Comparison of ENCODE assay signal across 8 cellular contexts in genomic region chr3:172512363-172512762, GRCh38. TPM values are rescaled to one million over a fixed set of nuclear protein-coding genes. Genes with fewer than 3 reads are reported as not detected.
DNase-seq lines count a peak whose midpoint lies in the region; ATAC-seq and TF ChIP-seq lines count a peak whose summit lies in the region.

No MANE protein-coding gene starts in this region.

- no peaks in the 10 kb centered on the region for H3K27me3 ChIP-seq in heart right ventricle

- H3K36me3 ChIP-seq in heart right ventricle: peaks cover 0 to 79% (median 14%) of the 10 kb centered on the region in 9 donors

- no peak for TF ChIP-seq CTCF in heart right ventricle (IDR thresholded peaks at IDR 0.05)

- H3K4me1 Mint-ChIP-seq in activated CD4-positive, alpha-beta memory T cell treated with anti-CD3 and anti-CD28 coated beads, Interleukin-2, amount 10 ng/mL, durations not matched to agents 7 days and 5 days: peaks cover 83% of the 10 kb centered on the region

- peak overlapping the region in 1 of 10 donors; percentile 0 for H3K4me3 ChIP-seq in heart right ventricle

- H3K27ac ChIP-seq in heart right ventricle: peak overlapping the region in 8 of 10 donors; percentile 39 to 90 (median 68)

- no peaks in the 10 kb centered on the region for H3K9me3 Mint-ChIP-seq in activated CD4-positive, alpha-beta memory T cell treated with anti-CD3 and anti-CD28 coated beads, Interleukin-2, amount 10 ng/mL, durations not matched to agents 7 days and 5 days

- peak overlapping the region; percentile 87 for H3K27ac Mint-ChIP-seq in activated CD4-positive, alpha-beta memory T cell treated with anti-CD3 and anti-CD28 coated beads, Interleukin-2, amount 10 ng/mL, durations not matched to agents 7 days and 5 days

- H3K27me3 Mint-ChIP-seq in activated CD4-positive, alpha-beta memory T cell treated with anti-CD3 and anti-CD28 coated beads, Interleukin-2, amount 10 ng/mL, durations not matched to agents 7 days and 5 days: no peaks in the 10 kb centered on the region

- intact Hi-C loops in heart right ventricle (cut with DNase I): loop anchor here in 2 of 10 donors (10.0 kb wide), 1 partner anchor 72 kb away; no protein-coding TSS in a partner anchor

- WGBS in heart right ventricle, 2 donors: 36 to 42% methylated on average over 4 of the region's 4 CpGs

- CTCF ChIA-PET in activated CD4-positive, alpha-beta memory T cell treated with anti-CD3 and anti-CD28 coated beads, Interleukin-2, amount 10 ng/mL, durations not matched to agents 7 days and 5 days (lab: Charles Lee): interaction anchor here (1.2 to 7.6 kb wide), 4 partner anchors 15 to 82 kb away, joined by 3 to 98 read pairs (median 8); no protein-coding TSS in a partner anchor

- peak; percentile 9 to 50 for DNase-seq in activated CD8-positive, alpha-beta memory T cell treated with anti-CD3 and anti-CD28 coated beads for 4 hours (ENCODE audit: low read depth in 2 of 2)
- DNase-seq in activated CD8-positive, alpha-beta memory T cell treated with anti-CD3 and anti-CD28 coated beads for 24 hours: no peak
- peak; percentile 79 for DNase-seq in activated CD4-positive, alpha-beta memory T cell treated with anti-CD3 and anti-CD28 coated beads, Interleukin-2, amount 10 ng/mL, durations not matched to agents 7 days and 5 days
- peak; percentile 56 to 62 for DNase-seq in heart right ventricle
- peak; percentile 69 to 70 for DNase-seq in stimulated activated CD8-positive, alpha-beta memory T cell treated with anti-CD3 and anti-CD28 coated beads, Interleukin-15, amount 100 ng/mL, for 48 hours (ENCODE audit: low read depth in 2 of 2)
- no peak for DNase-seq in epidermal melanocyte (ENCODE audit: insufficient read length, low spot score)
- DNase-seq in NCI-H748 (lab: John Stamatoyannopoulos, UW; ENCODE audit: unreplicated experiment): no peak

- POLR2A ChIA-PET in activated CD4-positive, alpha-beta memory T cell treated with anti-CD3 and anti-CD28 coated beads, Interleukin-2, amount 10 ng/mL, durations not matched to agents 7 days and 5 days (lab: Charles Lee): interaction anchor here (0.6 to 5.3 kb wide), 8 partner anchors 10 to 82 kb away, joined by 3 to 61 read pairs (median 4); partner anchors contain the start of gene TNFSF10

- peaks cover 9 to 73% (median 43%) of the 10 kb centered on the region in 9 donors for H3K4me1 ChIP-seq in heart right ventricle

- ATAC-seq in HG03457 (IDR thresholded peaks at IDR 0.05; ENCODE audit: unreplicated experiment): peak; percentile 53
- ATAC-seq in heart right ventricle: peak in 7 of 8 donors; percentile 52 to 72 (median 62)

- H3K9me3 ChIP-seq in heart right ventricle: no peaks in the 10 kb centered on the region

- peak overlapping the region; percentile 52 for H3K4me3 Mint-ChIP-seq in activated CD4-positive, alpha-beta memory T cell treated with anti-CD3 and anti-CD28 coated beads, Interleukin-2, amount 10 ng/mL, durations not matched to agents 7 days and 5 days

- peaks cover 98% of the 10 kb centered on the region for H3K36me3 Mint-ChIP-seq in activated CD4-positive, alpha-beta memory T cell treated with anti-CD3 and anti-CD28 coated beads, Interleukin-2, amount 10 ng/mL, durations not matched to agents 7 days and 5 days (ENCODE audit: low read depth)

RNA-seq across cellular contexts. Expression of gene TNFSF10, which starts 10.9 kb away (rescaled TPM):
- 100 to 1,000 TPM; 118 to 119 TPM for total RNA-seq in activated CD4-positive, alpha-beta memory T cell treated with anti-CD3 and anti-CD28 coated beads, Interleukin-2, amount 10 ng/mL, durations not matched to agents 7 days and 5 days
- 10 to 100 TPM in 9 of 10 donors, 1 to 10 TPM in 1; 4.7 to 51.5 (median 18.9) TPM for total RNA-seq in heart right ventricle
- polyA plus RNA-seq in heart right ventricle: 10 to 100 TPM; 17.2 to 17.9 TPM

Comparison
In these comparisons a context has a peak if more than half of its experiments do, and no peak if none do; other contexts are left out.
1. DNase-seq: peak in activated CD8-positive, alpha-beta memory T cell treated with anti-CD3 and anti-CD28 coated beads for 4 hours (2 of 2), activated CD4-positive, alpha-beta memory T cell treated with anti-CD3 and anti-CD28 coated beads, Interleukin-2, amount 10 ng/mL, durations not matched to agents 7 days and 5 days (single experiment), heart right ventricle (2 of 2) and stimulated activated CD8-positive, alpha-beta memory T cell treated with anti-CD3 and anti-CD28 coated beads, Interleukin-15, amount 100 ng/mL, for 48 hours (2 of 2); none in activated CD8-positive, alpha-beta memory T cell treated with anti-CD3 and anti-CD28 coated beads for 24 hours (single experiment), epidermal melanocyte (single experiment) and NCI-H748 (single experiment).